ENCODE assay signal across 10 cellular contexts in genomic region chr18:9417081-9417841, GRCh38. TPM values are rescaled to one million over a fixed set of nuclear protein-coding genes. Genes with fewer than 3 reads are reported as not detected.
DNase-seq lines count a peak whose midpoint lies in the region; ATAC-seq lines count a peak whose summit lies in the region.
"Had no signal": no experiment of that assay in that cellular context is flagged by ENCODE, and none has a peak within 500 bp of the region (broad histone marks: within the 10 kb centered on the region; RNA-seq: fewer than 3 reads in every experiment).

No MANE protein-coding gene starts in this region.

- 71% methylated on average over 18 of the region's 18 CpGs for WGBS in ectodermal cell, 2 experiments

- no peak for ATAC-seq in GM18858 (IDR thresholded peaks at IDR 0.05; ENCODE audit: unreplicated experiment)

- H3K36me3 ChIP-seq in ectodermal cell (ENCODE audit: control insufficient read depth, insufficient read depth, low read length), result no peaks in the 10 kb centered on the region

- no peaks in the 10 kb centered on the region for H3K9me3 ChIP-seq in ectodermal cell (ENCODE audit: control insufficient read depth, low read length)

- H3K27me3 ChIP-seq in ectodermal cell (ENCODE audit: control insufficient read depth, insufficient read depth, low read length, poor library complexity, severe bottlenecking), result no peaks in the 10 kb centered on the region

- H3K27ac ChIP-seq in ectodermal cell (ENCODE audit: insufficient read depth, low read depth, low read length, poor library complexity, severe bottlenecking), result peak overlapping the region; percentile 32

- peaks cover 7% of the 10 kb centered on the region for H3K4me1 ChIP-seq in ectodermal cell (ENCODE audit: control insufficient read depth, insufficient read depth, low read length)

- H3K4me3 ChIP-seq in ectodermal cell (ENCODE audit: insufficient read depth, low read depth, low read length), result no peak overlapping the region

- DNase-seq in A172 (ENCODE audit: low spot score) (peak; percentile 54), NCI-H2107 treated with DMSO at 0.1 percent for 48 hours (lab: John Stamatoyannopoulos, UW; ENCODE audit: unreplicated experiment) (peak; percentile 6), mucosa of gallbladder (ENCODE audit: low spot score) (peak; percentile 19), AML-193 (lab: John Stamatoyannopoulos, UW) (no peak), NCI-H510A treated with DMSO at 0.1 percent for 48 hours (lab: John Stamatoyannopoulos, UW) (no peak), T-helper 1 cell (no peak)
- DNase-seq: activated T-cell treated with anti-CD3 and anti-CD28 coated beads, Interleukin-2, amount 50 U/mL, for 1 hour; NCI-H1694 had no signal

RNA-seq across cellular contexts. Expression of gene RALBP1, which starts 58.1 kb away (rescaled TPM):
- 79.5 and 84.6 TPM in 2 replicates for total RNA-seq in A172 (2014; rRNA removed; shearing (Covaris generic))
- 69.7 TPM for polyA plus RNA-seq in ectodermal cell (2013, experiment 1 of 4)
- polyA plus RNA-seq in ectodermal cell (2013, experiment 2 of 4), result 65.7 TPM
- polyA plus RNA-seq in ectodermal cell (2013, experiment 3 of 4), result 50.9 TPM
- polyA plus RNA-seq in ectodermal cell (2013, experiment 4 of 4), result 54.6 TPM
- total RNA-seq in mucosa of gallbladder, result 53.1 TPM

Comparison
In these comparisons a context has a peak if more than half of its experiments do, and no peak if none do; other contexts are left out.
1. DNase-seq: peak in A172 (single experiment), NCI-H2107 treated with DMSO at 0.1 percent for 48 hours (single experiment) and mucosa of gallbladder (single experiment); none in AML-193 (0 of 2), NCI-H510A treated with DMSO at 0.1 percent for 48 hours (single experiment) and T-helper 1 cell (0 of 5).